In genomic region chr11:106288988-106289387, GRCh38 we compare ENCODE assay signal across 19 cellular contexts.
"Had no signal": no experiment of that assay in that cellular context is flagged by ENCODE, and none has a peak within 500 bp of the region (broad histone marks: within the 10 kb centered on the region; RNA-seq: fewer than 3 reads in every experiment).

No MANE protein-coding gene starts in this region.

- H3K9me3 ChIP-seq: ascending aorta, mucosa of descending colon, right lobe of liver, upper lobe of left lung had no signal

- ATAC-seq: activated CD4-positive, alpha-beta T cell treated with anti-CD3 and anti-CD28 coated beads for 36 hours; activated CD8-positive, alpha-beta T cell treated with anti-CD3 and anti-CD28 coated beads, Interleukin-2, amount 10 ng/mL, durations not matched to agents 7 days and 5 days; activated naive CD8-positive, alpha-beta T cell treated with anti-CD3 and anti-CD28 coated beads, Interleukin-2, amount 50 U/mL, for 24 hours; left lobe of liver; mucosa of descending colon; naive thymus-derived CD8-positive, alpha-beta T cell; right lobe of liver had no signal

- H3K27ac Mint-ChIP-seq: activated CD4-positive, alpha-beta T cell treated with anti-CD3 and anti-CD28 coated beads for 36 hours; activated CD8-positive, alpha-beta T cell treated with anti-CD3 and anti-CD28 coated beads, Interleukin-2, amount 10 ng/mL, durations not matched to agents 7 days and 5 days; activated naive CD8-positive, alpha-beta T cell treated with anti-CD3 and anti-CD28 coated beads, Interleukin-2, amount 50 U/mL, for 24 hours; activated T-helper 1 cell treated with anti-CD3 and anti-CD28 coated beads, Interleukin-12 subunit alpha, Interleukin-12 subunit beta, Interleukin-2, Interleukin-4 antibody, amounts not matched to agents 30 ng/mL and 10 ng/mL and 1 ng/mL, durations not matched to agents 14 hours and 24 hours and 36 hours; immature natural killer cell; naive thymus-derived CD8-positive, alpha-beta T cell had no signal

- H3K4me3 ChIP-seq: ascending aorta, mucosa of descending colon, right lobe of liver, upper lobe of left lung had no signal

- H3K4me1 Mint-ChIP-seq: activated CD4-positive, alpha-beta T cell treated with anti-CD3 and anti-CD28 coated beads for 36 hours; activated naive CD8-positive, alpha-beta T cell treated with anti-CD3 and anti-CD28 coated beads, Interleukin-2, amount 50 U/mL, for 24 hours; immature natural killer cell; naive thymus-derived CD8-positive, alpha-beta T cell had no signal

- H3K4me1 ChIP-seq: ascending aorta, right lobe of liver, upper lobe of left lung had no signal

- H3K27me3 ChIP-seq: ascending aorta, right lobe of liver, upper lobe of left lung had no signal

- DNase-seq: activated CD4-positive, alpha-beta T cell treated with anti-CD3 and anti-CD28 coated beads for 36 hours; activated CD8-positive, alpha-beta T cell treated with anti-CD3 and anti-CD28 coated beads, Interleukin-2, amount 10 ng/mL, durations not matched to agents 7 days and 5 days; activated naive CD4-positive, alpha-beta T cell treated with Interleukin-2 at 50 U/mL for 16 hours; activated naive CD8-positive, alpha-beta T cell treated with anti-CD3 and anti-CD28 coated beads, Interleukin-2, amount 50 U/mL, for 24 hours; cortex of kidney; effector CD8-positive, alpha-beta T cell; hypothalamus; immature natural killer cell; mammary epithelial cell; mucosa of descending colon; naive thymus-derived CD8-positive, alpha-beta T cell; nucleus accumbens; right lobe of liver; stimulated activated CD4-positive, alpha-beta T cell treated with anti-CD3 and anti-CD28 coated beads, Interleukin-2, amount 100 ng/mL, for 48 hours; stimulated activated naive CD4-positive, alpha-beta T cell treated with Interleukin-2 at 50 U/mL for 16 hours; upper lobe of left lung had no signal

- H3K9me3 Mint-ChIP-seq: activated naive CD8-positive, alpha-beta T cell treated with anti-CD3 and anti-CD28 coated beads, Interleukin-2, amount 50 U/mL, for 24 hours; activated T-helper 1 cell treated with anti-CD3 and anti-CD28 coated beads, Interleukin-12 subunit alpha, Interleukin-12 subunit beta, Interleukin-2, Interleukin-4 antibody, amounts not matched to agents 30 ng/mL and 10 ng/mL and 1 ng/mL, durations not matched to agents 14 hours and 24 hours and 36 hours had no signal

- H3K27me3 Mint-ChIP-seq: activated CD4-positive, alpha-beta T cell treated with anti-CD3 and anti-CD28 coated beads for 36 hours; activated naive CD8-positive, alpha-beta T cell treated with anti-CD3 and anti-CD28 coated beads, Interleukin-2, amount 50 U/mL, for 24 hours; naive thymus-derived CD8-positive, alpha-beta T cell had no signal

- H3K27ac ChIP-seq: ascending aorta, right lobe of liver, upper lobe of left lung had no signal

- H3K4me3 Mint-ChIP-seq: activated CD4-positive, alpha-beta T cell treated with anti-CD3 and anti-CD28 coated beads for 36 hours; activated CD8-positive, alpha-beta T cell treated with anti-CD3 and anti-CD28 coated beads, Interleukin-2, amount 10 ng/mL, durations not matched to agents 7 days and 5 days; activated naive CD8-positive, alpha-beta T cell treated with anti-CD3 and anti-CD28 coated beads, Interleukin-2, amount 50 U/mL, for 24 hours; activated T-helper 1 cell treated with anti-CD3 and anti-CD28 coated beads, Interleukin-12 subunit alpha, Interleukin-12 subunit beta, Interleukin-2, Interleukin-4 antibody, amounts not matched to agents 30 ng/mL and 10 ng/mL and 1 ng/mL, durations not matched to agents 14 hours and 24 hours and 36 hours; immature natural killer cell; naive thymus-derived CD8-positive, alpha-beta T cell had no signal

- H3K36me3 ChIP-seq: ascending aorta, right lobe of liver, upper lobe of left lung had no signal

- H3K36me3 Mint-ChIP-seq: immature natural killer cell; naive thymus-derived CD8-positive, alpha-beta T cell had no signal
